Comparison of ENCODE assay signal across 18 cellular contexts in the genomic region with DNA sequence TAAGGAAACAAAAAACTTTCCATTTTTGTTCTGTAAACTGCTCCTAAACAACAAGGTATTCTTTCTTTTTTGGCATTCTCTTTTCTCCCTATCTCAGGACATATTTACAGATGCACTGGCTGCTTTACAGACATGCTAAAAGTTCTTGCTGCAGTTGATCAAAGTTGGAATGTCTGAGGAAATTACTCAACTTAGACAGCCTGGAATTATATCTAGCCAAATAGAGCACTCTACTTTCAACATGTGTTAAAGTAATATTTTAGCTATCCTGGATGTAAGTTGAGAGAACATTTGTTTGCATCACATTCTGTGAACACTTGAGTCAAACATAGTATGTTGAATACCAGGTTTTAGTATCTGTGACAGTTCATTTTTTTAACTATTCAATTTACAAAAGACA.
"Had no signal": no experiment of that assay in that cellular context is flagged by ENCODE, and none has a peak within 500 bp of the region (broad histone marks: within the 10 kb centered on the region; RNA-seq: fewer than 3 reads in every experiment).

No MANE protein-coding gene starts in this region.

- ATAC-seq: activated CD4-positive, CD25-positive, alpha-beta regulatory T cell treated with anti-CD3 and anti-CD28 coated beads, Interleukin-2, amount 50 U/mL, for 24 hours; activated naive CD8-positive, alpha-beta T cell treated with anti-CD3 and anti-CD28 coated beads, Interleukin-2, amount 50 U/mL, for 24 hours; gastroesophageal sphincter; heart right ventricle; left colon; naive thymus-derived CD8-positive, alpha-beta T cell had no signal

- H3K4me3 Mint-ChIP-seq: activated naive CD4-positive, alpha-beta T cell treated with anti-CD3 and anti-CD28 coated beads for 36 hours; activated naive CD8-positive, alpha-beta T cell treated with anti-CD3 and anti-CD28 coated beads, Interleukin-2, amount 50 U/mL, for 24 hours; naive thymus-derived CD8-positive, alpha-beta T cell had no signal

- H3K36me3 ChIP-seq: colonic mucosa, neutrophil, transverse colon had no signal

- H3K4me1 ChIP-seq: colonic mucosa had no signal

- H3K27me3 Mint-ChIP-seq: activated naive CD8-positive, alpha-beta T cell treated with anti-CD3 and anti-CD28 coated beads, Interleukin-2, amount 50 U/mL, for 24 hours; naive thymus-derived CD8-positive, alpha-beta T cell had no signal

- H3K4me3 ChIP-seq: colonic mucosa, esophagus muscularis mucosa, gastroesophageal sphincter, heart right ventricle, skin epidermis, transverse colon, vagina had no signal

- H3K27ac Mint-ChIP-seq: activated naive CD4-positive, alpha-beta T cell treated with anti-CD3 and anti-CD28 coated beads for 36 hours; activated naive CD8-positive, alpha-beta T cell treated with anti-CD3 and anti-CD28 coated beads, Interleukin-2, amount 50 U/mL, for 24 hours had no signal

- H3K4me1 Mint-ChIP-seq: activated naive CD8-positive, alpha-beta T cell treated with anti-CD3 and anti-CD28 coated beads, Interleukin-2, amount 50 U/mL, for 24 hours had no signal

- H3K27ac ChIP-seq: colonic mucosa, esophagus muscularis mucosa, heart right ventricle, neutrophil, skin epidermis, transverse colon, vagina had no signal

- H3K9me3 Mint-ChIP-seq: activated naive CD4-positive, alpha-beta T cell treated with anti-CD3 and anti-CD28 coated beads for 36 hours; activated naive CD8-positive, alpha-beta T cell treated with anti-CD3 and anti-CD28 coated beads, Interleukin-2, amount 50 U/mL, for 24 hours; naive thymus-derived CD8-positive, alpha-beta T cell had no signal

- H3K9me3 ChIP-seq: colonic mucosa, esophagus muscularis mucosa, gastroesophageal sphincter, heart right ventricle, neutrophil, transverse colon, vagina had no signal

- H3K27me3 ChIP-seq: colonic mucosa, esophagus muscularis mucosa, gastroesophageal sphincter, heart right ventricle, neutrophil, transverse colon, vagina had no signal

- DNase-seq: activated naive CD4-positive, alpha-beta T cell treated with anti-CD3 and anti-CD28 coated beads for 36 hours; activated naive CD8-positive, alpha-beta T cell treated with anti-CD3 and anti-CD28 coated beads, Interleukin-2, amount 50 U/mL, for 24 hours; caudate nucleus; colonic mucosa; heart right ventricle; left colon; naive thymus-derived CD8-positive, alpha-beta T cell; posterior cingulate gyrus; retina; stimulated activated CD4-positive, alpha-beta T cell treated with anti-CD3 and anti-CD28 coated beads, Interleukin-4, amount 100 ng/mL, for 24 hours; stimulated activated naive CD4-positive, alpha-beta T cell; transverse colon had no signal
